In the genomic region with DNA sequence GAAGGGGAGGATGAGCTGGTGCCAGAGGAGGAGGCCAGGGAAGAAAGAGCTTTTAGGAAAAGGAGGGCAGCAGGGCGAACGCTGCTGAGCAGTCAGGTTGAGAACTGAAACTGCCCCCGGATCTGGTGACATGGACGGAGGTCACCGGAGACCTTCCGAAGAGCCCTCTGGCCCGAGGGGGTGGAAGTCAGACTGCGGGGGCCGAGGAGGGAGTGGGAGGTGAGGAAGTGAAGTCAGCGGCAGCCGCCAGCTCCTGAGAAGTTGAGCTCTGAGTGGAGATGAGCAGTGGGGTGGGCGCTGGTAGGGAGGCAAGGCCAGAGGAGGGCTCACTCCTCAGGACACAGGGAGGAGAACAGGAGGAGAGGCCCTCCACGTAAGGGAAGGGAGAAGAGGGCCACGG, we compare ENCODE assay signal across 31 cellular contexts. TPM values are rescaled to one million over a fixed set of nuclear protein-coding genes. Genes with fewer than 3 reads are reported as not detected.
DNase-seq lines count a peak whose midpoint lies in the region; FAIRE-seq and TF ChIP-seq lines count a peak whose summit lies in the region.
"Had no signal": no experiment of that assay in that cellular context is flagged by ENCODE, and none has a peak within 500 bp of the region (broad histone marks: within the 10 kb centered on the region; RNA-seq: fewer than 3 reads in every experiment).

No MANE protein-coding gene starts in this region.

- H3K4me1 ChIP-seq in mammary epithelial cell (ENCODE audit: insufficient read depth, low read length): no peaks in the 10 kb centered on the region
- peaks cover 6% of the 10 kb centered on the region for H3K4me1 ChIP-seq in astrocyte (ENCODE audit: insufficient read depth, low read length)
- H3K4me1 ChIP-seq in testis: no peaks in the 10 kb centered on the region
- no peaks in the 10 kb centered on the region for H3K4me1 ChIP-seq in PC-9 (replicated peaks; ENCODE audit: insufficient read depth)
- H3K4me1 ChIP-seq: uterus had no signal

- H3K27me3 ChIP-seq in mammary epithelial cell (ENCODE audit: insufficient read depth, low read length) (no peaks in the 10 kb centered on the region), astrocyte (ENCODE audit: insufficient read depth, low read length) (no peaks in the 10 kb centered on the region), testis (no peaks in the 10 kb centered on the region), WERI-Rb-1 (ENCODE audit: insufficient read depth, low read depth, severe bottlenecking) (no peaks in the 10 kb centered on the region), PC-9 (ENCODE audit: insufficient read depth, low read depth) (no peaks in the 10 kb centered on the region)
- H3K27me3 ChIP-seq: uterus had no signal

- H3K4me3 ChIP-seq in mammary epithelial cell (replicated peaks in 1 of 3; ENCODE audit: insufficient read depth in 1 of 3, low read depth in 2 of 3, low read length in 3 of 3) (no peak overlapping the region), astrocyte (ENCODE audit: insufficient read depth, low read depth, low read length) (no peak overlapping the region), testis (no peak overlapping the region), WERI-Rb-1 (ENCODE audit: low read depth, low read length) (no peak overlapping the region), PC-9 (no peak overlapping the region)
- H3K4me3 ChIP-seq: GM23338, SK-N-MC, uterus had no signal

- no peaks in the 10 kb centered on the region for H3K36me3 Mint-ChIP-seq in MCF 10A (ENCODE audit: insufficient read depth, unreplicated experiment)
- H3K36me3 Mint-ChIP-seq in astrocyte (ENCODE audit: low read depth, unreplicated experiment): peaks cover 3% of the 10 kb centered on the region
- no peaks in the 10 kb centered on the region for H3K36me3 Mint-ChIP-seq in nephron (ENCODE audit: low read depth)
- H3K36me3 Mint-ChIP-seq: activated naive CD4-positive, alpha-beta T cell treated with anti-CD3 and anti-CD28 coated beads, Interleukin-2, amount 50 U/mL, for 72 hours had no signal

- CTCF ChIA-PET in MCF 10A (lab: Yijun Ruan, JAX) (interaction anchor here (0.7 to 1.6 kb wide), 2 partner anchors 10 to 737 kb away, joined by 3 to 8 read pairs; no protein-coding TSS in a partner anchor), mammary epithelial cell (lab: Charles Lee; ENCODE audit: low non-redundant PET) (no interaction called here), PC-9 (lab: Charles Lee) (no interaction called here)

- H3K9ac ChIP-seq in mammary epithelial cell (ENCODE audit: insufficient read depth, low read length): no peak overlapping the region
- H3K9ac ChIP-seq in astrocyte (ENCODE audit: low read length): no peak overlapping the region

- POLR2A ChIA-PET in MCF 10A (lab: Yijun Ruan, JAX) (no interaction called here), PC-9 (lab: Charles Lee; ENCODE audit: unreplicated experiment) (no interaction called here)

- no peaks in the 10 kb centered on the region for H3F3A ChIP-seq in PC-9 (ENCODE audit: insufficient read depth, low read depth)

- H3K79me2 ChIP-seq in mammary epithelial cell (ENCODE audit: insufficient read depth, low read length) (no peaks in the 10 kb centered on the region), astrocyte (ENCODE audit: insufficient read depth, low read length) (no peaks in the 10 kb centered on the region), PC-9 (ENCODE audit: low read depth) (no peaks in the 10 kb centered on the region)

- no peak for FAIRE-seq in astrocyte (lab: Jason Lieb, UNC)
- FAIRE-seq: bronchial epithelial cell, colon, GM18507, GM19239, TTC549 had no signal

- H3K4me1 Mint-ChIP-seq in MCF 10A (ENCODE audit: insufficient read depth, unreplicated experiment) (peaks cover 16% of the 10 kb centered on the region), astrocyte (ENCODE audit: low read depth, unreplicated experiment) (peaks cover 4% of the 10 kb centered on the region), nephron (peaks cover 19% of the 10 kb centered on the region)

- no peak overlapping the region for H3K27ac ChIP-seq in mammary epithelial cell (ENCODE audit: insufficient read depth, low read depth, low read length)
- no peak overlapping the region for H3K27ac ChIP-seq in astrocyte (ENCODE audit: low read depth, low read length)
- no peak overlapping the region for H3K27ac ChIP-seq in testis
- H3K27ac ChIP-seq in WERI-Rb-1: no peak overlapping the region
- H3K27ac ChIP-seq in PC-9: no peak overlapping the region
- H3K27ac ChIP-seq: C4-2B, SK-N-MC, uterus had no signal

- H4K20me1 ChIP-seq in mammary epithelial cell (ENCODE audit: insufficient read depth, low read length): no peaks in the 10 kb centered on the region
- no peaks in the 10 kb centered on the region for H4K20me1 ChIP-seq in astrocyte (ENCODE audit: insufficient read depth, low read length)
- H4K20me1 ChIP-seq in PC-9 (ENCODE audit: insufficient read depth): no peaks in the 10 kb centered on the region

- H3K9me2 ChIP-seq in PC-9 (ENCODE audit: insufficient read depth): no peaks in the 10 kb centered on the region

- in situ Hi-C loops in mammary epithelial cell (cut with MboI; ENCODE audit: low sequenced_read_pairs in 2 of 2): loop anchor here in 1 of 2 donors (10.0 kb wide), 1 partner anchor 485 kb away; a partner anchor contains a TSS

- BruUV-seq in MCF 10A (replicated peaks; lab: Mats Ljungman, UMichigan): no TSS peak
- no TSS peak for BruUV-seq in mammary epithelial cell (replicated peaks; lab: Mats Ljungman, UMichigan)
- no TSS peak for BruUV-seq in PC-9 (replicated peaks; lab: Mats Ljungman, UMichigan)

- dilution Hi-C loops in mammary epithelial cell (cut with HindIII; ENCODE audit: low sequenced_read_pairs): no loop called here

- no peaks in the 10 kb centered on the region for H3K36me3 ChIP-seq in mammary epithelial cell (ENCODE audit: insufficient read depth, low read length)
- no peaks in the 10 kb centered on the region for H3K36me3 ChIP-seq in astrocyte (ENCODE audit: insufficient read depth, low read length)
- no peaks in the 10 kb centered on the region for H3K36me3 ChIP-seq in testis (ENCODE audit: low read depth, missing control alignments)
- H3K36me3 ChIP-seq in WERI-Rb-1: no peaks in the 10 kb centered on the region
- H3K36me3 ChIP-seq in PC-9 (ENCODE audit: low read depth): no peaks in the 10 kb centered on the region
- H3K36me3 ChIP-seq: uterus had no signal

- peaks cover 4% of the 10 kb centered on the region for H3K9me3 ChIP-seq in mammary epithelial cell (replicated peaks; ENCODE audit: insufficient read depth, low read length)
- no peaks in the 10 kb centered on the region for H3K9me3 ChIP-seq in astrocyte (ENCODE audit: insufficient read depth, low read depth, low read length)
- H3K9me3 ChIP-seq in testis: no peaks in the 10 kb centered on the region
- H3K9me3 ChIP-seq in WERI-Rb-1 (ENCODE audit: severe bottlenecking): peaks cover 5% of the 10 kb centered on the region
- peaks cover 4% of the 10 kb centered on the region; the same call in 1 of the 2 replicates for H3K9me3 ChIP-seq in PC-9 (ENCODE audit: insufficient read depth, low read depth)
- H3K9me3 ChIP-seq: uterus had no signal

- DNase-seq in MCF 10A (ENCODE audit: unreplicated experiment) (no peak), mammary epithelial cell (no peak), astrocyte (ENCODE audit: low read depth) (no peak), testis (peak; percentile 36), WERI-Rb-1 (no peak), PC-9 (no peak), NCI-H1417 (lab: John Stamatoyannopoulos, UW) (no peak)
- DNase-seq: 8988T; activated CD4-positive, alpha-beta memory T cell treated with anti-CD3 and anti-CD28 coated beads, Interleukin-2, amount 10 ng/mL, durations not matched to agents 7 days and 5 days; amygdala; effector CD8-positive, alpha-beta T cell; glutamatergic neuron; KBM-7; NCI-H1105; NCI-H187 treated with DMSO at 0.1 percent for 48 hours; NCI-H2171 treated with DMSO at 0.1 percent for 48 hours; NCI-H510A treated with DMSO at 0.1 percent for 48 hours; occipital lobe; stimulated activated CD4-positive, alpha-beta T cell treated with anti-CD3 and anti-CD28 coated beads, Interleukin-4, amount 100 ng/mL, for 24 hours; uterus had no signal

- intact Hi-C loops in MCF 10A (cut with micrococcal nuclease): no loop called here
- intact Hi-C loops in mammary epithelial cell (cut with micrococcal nuclease): loop anchor here (10.0 kb wide), 1 partner anchor 795 kb away; no protein-coding TSS in a partner anchor
- intact Hi-C loops in testis (cut with DNase I; ENCODE audit: low total_unique reads): loop anchor here (10.0 kb wide), 1 partner anchor 135 kb away; no protein-coding TSS in a partner anchor
- intact Hi-C loops in PC-9 (cut with micrococcal nuclease; ENCODE audit: unreplicated experiment): loop anchor here (5.0 kb wide), 1 partner anchor 792 kb away; no protein-coding TSS in a partner anchor

- H3K27ac Mint-ChIP-seq in MCF 10A (ENCODE audit: low read depth, unreplicated experiment) (peak overlapping the region; percentile 82), astrocyte (ENCODE audit: unreplicated experiment) (peak overlapping the region; percentile 26), nephron (peak overlapping the region in 2 of 3 experiments; percentile 11 to 27)
- H3K27ac Mint-ChIP-seq: activated CD4-positive, alpha-beta memory T cell treated with anti-CD3 and anti-CD28 coated beads, Interleukin-2, amount 10 ng/mL, durations not matched to agents 7 days and 5 days; GM23338 had no signal

- H3K9me3 Mint-ChIP-seq in MCF 10A (ENCODE audit: unreplicated experiment): no peaks in the 10 kb centered on the region
- peaks cover 5% of the 10 kb centered on the region for H3K9me3 Mint-ChIP-seq in astrocyte (ENCODE audit: unreplicated experiment)
- no peaks in the 10 kb centered on the region for H3K9me3 Mint-ChIP-seq in nephron
- H3K9me3 Mint-ChIP-seq: activated CD4-positive, alpha-beta memory T cell treated with anti-CD3 and anti-CD28 coated beads, Interleukin-2, amount 10 ng/mL, durations not matched to agents 7 days and 5 days; activated naive CD4-positive, alpha-beta T cell treated with anti-CD3 and anti-CD28 coated beads, Interleukin-2, amount 50 U/mL, for 72 hours; GM23338 had no signal

- WGBS in mammary epithelial cell (ENCODE audit: low coverage, missing lambda C conversion rate): 50% methylated on average over 12 of the region's 14 CpGs
- 38 to 62% methylated on average over 14 of the region's 14 CpGs for WGBS in testis, 2 donors

- no peak for TF ChIP-seq POLR2A in testis (IDR thresholded peaks at IDR 0.05)

- no peak for TF ChIP-seq CTCF in MCF 10A (IDR thresholded peaks at IDR 0.05; ENCODE audit: unreplicated experiment)
- TF ChIP-seq CTCF in mammary epithelial cell (conservative IDR thresholded peaks at IDR 0.05 in 1 of 2, IDR thresholded peaks at IDR 0.05 in 1 of 2; ENCODE audit: extremely low read depth in 1 of 2, insufficient read depth in 1 of 2, low read depth in 1 of 2, low read length in 2 of 2): no peak
- no peak for TF ChIP-seq CTCF in astrocyte (IDR thresholded peaks at IDR 0.05; ENCODE audit: insufficient read depth, low read depth, low read length)
- no peak for TF ChIP-seq CTCF in nephron (IDR thresholded peaks at IDR 0.05; ENCODE audit: unreplicated experiment in 3 of 3)
- TF ChIP-seq CTCF in testis (IDR thresholded peaks at IDR 0.05): no peak
- no peak for TF ChIP-seq CTCF in WERI-Rb-1 (IDR thresholded peaks at IDR 0.05; ENCODE audit: low read depth, low read length)
- no peak for TF ChIP-seq CTCF in PC-9 (conservative IDR thresholded peaks at IDR 0.05)

- no peak overlapping the region for H3K4me2 ChIP-seq in mammary epithelial cell (ENCODE audit: insufficient read depth, low read depth, low read length)
- no peak overlapping the region for H3K4me2 ChIP-seq in astrocyte (ENCODE audit: low read length)
- no peak overlapping the region for H3K4me2 ChIP-seq in PC-9
- H3K4me2 ChIP-seq: GM23338 had no signal

- no peaks in the 10 kb centered on the region for H3K27me3 Mint-ChIP-seq in MCF 10A (ENCODE audit: insufficient read depth, unreplicated experiment)
- peaks cover 64% of the 10 kb centered on the region for H3K27me3 Mint-ChIP-seq in astrocyte (ENCODE audit: low read depth, unreplicated experiment)
- peaks cover 6% of the 10 kb centered on the region for H3K27me3 Mint-ChIP-seq in nephron (ENCODE audit: low read depth)

- H2AFZ ChIP-seq in mammary epithelial cell (ENCODE audit: low read depth, low read length): no peak overlapping the region
- H2AFZ ChIP-seq in astrocyte (ENCODE audit: low read depth, low read length): no peak overlapping the region
- H2AFZ ChIP-seq in PC-9: no peak overlapping the region
- H2AFZ ChIP-seq: GM23338 had no signal

- H3K4me3 Mint-ChIP-seq in MCF 10A (ENCODE audit: unreplicated experiment): no peak overlapping the region
- no peak overlapping the region for H3K4me3 Mint-ChIP-seq in astrocyte (ENCODE audit: unreplicated experiment)
- H3K4me3 Mint-ChIP-seq in nephron: peak overlapping the region in 1 of 3 experiments; percentile 37
- H3K4me3 Mint-ChIP-seq: activated CD4-positive, alpha-beta memory T cell treated with anti-CD3 and anti-CD28 coated beads, Interleukin-2, amount 10 ng/mL, durations not matched to agents 7 days and 5 days; GM23338 had no signal

RNA-seq across cellular contexts. Expression of a gene that starts 18.8 kb away (rescaled TPM):
- total RNA-seq in MCF 10A (2022): not detected in 2 replicates
- total RNA-seq in mammary epithelial cell: under 1 TPM in 1 of 2 donors, not detected in 1; under 0.01 TPM
- not detected for polyA plus RNA-seq in mammary epithelial cell
- polyA minus RNA-seq in mammary epithelial cell: not detected
- 24.4 and 43.7 TPM in 2 replicates for total RNA-seq in astrocyte
- 1 to 10 TPM; 6.5 to 9.1 TPM for total RNA-seq in testis
- polyA plus RNA-seq in testis (ENCODE audit: insufficient read depth, low read depth, low replicate concordance): 20.5 TPM
- total RNA-seq in PC-9 (2021): 0.53 TPM in 1 of 2 replicates, not detected in the other
- total RNA-seq: M059J had no signal

Comparison
In these comparisons a context has a peak if more than half of its experiments do, and no peak if none do; other contexts are left out.
1. H3K27ac Mint-ChIP-seq: peak in every context shown above with its lines; median percentile 82 in MCF 10A; 26 in astrocyte; 19 in nephron.